9 cellular contexts compared by ENCODE assay signal in genomic region chr7:70040971-70041766, GRCh38.
DNase-seq lines count a peak whose midpoint lies in the region; ATAC-seq and TF ChIP-seq lines count a peak whose summit lies in the region.
"Had no signal": no experiment of that assay in that cellular context is flagged by ENCODE, and none has a peak within 500 bp of the region (broad histone marks: within the 10 kb centered on the region; RNA-seq: fewer than 3 reads in every experiment).

No MANE protein-coding gene starts in this region.

- H3K4me3 ChIP-seq in A673 (ENCODE audit: low read depth, low read length, poor library complexity, severe bottlenecking) = no peak overlapping the region
- H3K4me3 ChIP-seq in kidney epithelial cell (ENCODE audit: low read depth, low read length) = no peak overlapping the region
- H3K4me3 ChIP-seq: pancreas had no signal

- no peaks in the 10 kb centered on the region for H3K79me1 ChIP-seq in H9 (ENCODE audit: insufficient read depth, low read depth, low read length, poor library complexity, severe bottlenecking)

- no peak overlapping the region for H4K8ac ChIP-seq in H9 (replicated peaks; ENCODE audit: insufficient read length, low read depth, low read length)

- no peak overlapping the region for H4K5ac ChIP-seq in H9 (ENCODE audit: insufficient read length, low read depth, low read length)

- H2BK12ac ChIP-seq in H9 (ENCODE audit: insufficient read length, low read depth, low read length) = no peak overlapping the region

- H3K36me3 Mint-ChIP-seq in H9 (ENCODE audit: insufficient read depth in 1 of 3, low read depth in 3 of 3) = no peaks in the 10 kb centered on the region

- TF ChIP-seq CTCF in A673 (conservative IDR thresholded peaks at IDR 0.05; ENCODE audit: low read depth, low read length) (peak; percentile 70), H9 (conservative IDR thresholded peaks at IDR 0.05) (peak; percentile 68), VCaP (conservative IDR thresholded peaks at IDR 0.05) (peak; percentile 83), kidney epithelial cell (IDR thresholded peaks at IDR 0.05; ENCODE audit: insufficient read depth, low read length, poor library complexity, severe bottlenecking) (peak; percentile 33)

- CTCF ChIA-PET in A673 (lab: Charles Lee) = interaction anchor here (0.6 to 2.6 kb wide), 2 partner anchors 110 to 120 kb away, joined by 4 to 31 read pairs; no protein-coding TSS in a partner anchor

- no peak overlapping the region for H3K56ac ChIP-seq in H9 (ENCODE audit: insufficient read length, low read depth, low read length)

- no peak overlapping the region for H3K14ac ChIP-seq in H9 (ENCODE audit: insufficient read depth, low read length)

- no peak overlapping the region for H3K4ac ChIP-seq in H9 (ENCODE audit: low read depth, low read length)

- no peak overlapping the region for H2AK5ac ChIP-seq in H9 (ENCODE audit: insufficient read length, low read length)

- ATAC-seq in GM19035 (IDR thresholded peaks at IDR 0.05; ENCODE audit: unreplicated experiment) = no peak

- no peak overlapping the region for H3K23ac ChIP-seq in H9 (ENCODE audit: insufficient read length, low read depth, low read length)

- H4K20me1 ChIP-seq in H9 (ENCODE audit: control insufficient read depth, insufficient read depth, insufficient read length) = no peaks in the 10 kb centered on the region

- no peaks in the 10 kb centered on the region for H3K79me2 ChIP-seq in H9 (ENCODE audit: insufficient read depth, low read length)

- H3K27ac Mint-ChIP-seq in H9 = no peak overlapping the region

- BruUV-seq in A673 (replicated peaks; lab: Mats Ljungman, UMichigan) = no TSS peak

- peaks cover 9 to 12% of the 10 kb centered on the region in 2 experiments for H3K4me1 Mint-ChIP-seq in H9

- H3K4me2 ChIP-seq in H9 (ENCODE audit: insufficient read depth, insufficient read length, low read length) = no peak overlapping the region

- no peak overlapping the region for H2BK120ac ChIP-seq in H9 (ENCODE audit: low read depth, low read length, poor library complexity, severe bottlenecking)

- no peak overlapping the region for H3K4me3 Mint-ChIP-seq in H9

- no peak overlapping the region for H2BK20ac ChIP-seq in H9 (ENCODE audit: low read depth, low read length, poor library complexity, severe bottlenecking)

- no peak overlapping the region for H2BK15ac ChIP-seq in H9 (ENCODE audit: low read depth, low read length)

- no peaks in the 10 kb centered on the region for H3K36me3 ChIP-seq in A673 (ENCODE audit: insufficient read depth, low read length, poor library complexity, severe bottlenecking)
- no peaks in the 10 kb centered on the region for H3K36me3 ChIP-seq in kidney epithelial cell (ENCODE audit: control insufficient read depth, insufficient read depth, low read length)
- H3K36me3 ChIP-seq: pancreas had no signal

- intact Hi-C loops in A673 (cut with micrococcal nuclease; ENCODE audit: unreplicated experiment) = loop anchor here (5.0 to 10.0 kb wide), 6 partner anchors 56 to 1359 kb away; no protein-coding TSS in a partner anchor

- no peak overlapping the region for H3K18ac ChIP-seq in H9 (ENCODE audit: insufficient read length, low read depth, low read length)

- peaks cover 44% of the 10 kb centered on the region for H3K4me1 ChIP-seq in A673 (ENCODE audit: insufficient read depth, low read length, poor library complexity, severe bottlenecking)
- no peaks in the 10 kb centered on the region for H3K4me1 ChIP-seq in H9 (ENCODE audit: insufficient read depth, low read length)
- H3K4me1 ChIP-seq: pancreas had no signal

- no peaks in the 10 kb centered on the region for H3K27me3 Mint-ChIP-seq in H9 (ENCODE audit: low read depth)

- no peak overlapping the region for H2AFZ ChIP-seq in H9 (ENCODE audit: low read length)

- H3T11ph ChIP-seq in H9 (ENCODE audit: low read length) = no peak overlapping the region

- POLR2A ChIA-PET in A673 (lab: Charles Lee; ENCODE audit: low non-redundant PET) = interaction anchor here (0.5 kb wide), 1 partner anchor 1354 kb away, joined by 13 read pairs; no protein-coding TSS in a partner anchor

- H3K23me2 ChIP-seq in H9 (ENCODE audit: insufficient read length, low read depth, low read length, poor library complexity, severe bottlenecking) = no peaks in the 10 kb centered on the region

- H3K9me3 Mint-ChIP-seq in H9 = no peaks in the 10 kb centered on the region

- no peak overlapping the region for H3K9ac ChIP-seq in H9 (ENCODE audit: extremely low read depth, insufficient read length, low read length)

- H3K27me3 ChIP-seq in A673 (replicated peaks; ENCODE audit: insufficient read depth, low read depth, low read length, poor library complexity) (no peaks in the 10 kb centered on the region), H9 (ENCODE audit: insufficient read depth, low read length) (no peaks in the 10 kb centered on the region), kidney epithelial cell (ENCODE audit: control insufficient read depth, insufficient read depth, low read length) (no peaks in the 10 kb centered on the region)
- H3K27me3 ChIP-seq: pancreas had no signal

- DNase-seq in A673 (ENCODE audit: low spot score) = peak; percentile 68
- no peak for DNase-seq in H9
- no peak for DNase-seq in kidney epithelial cell (ENCODE audit: low read depth)
- no peak for DNase-seq in GOT3 (lab: John Stamatoyannopoulos, UW)
- DNase-seq in iPS-NIHi7 (ENCODE audit: extremely low spot score) = no peak
- no peak for DNase-seq in mesenteric fat pad (ENCODE audit: low spot score)
- DNase-seq: pancreas had no signal

- no peak overlapping the region for H4K91ac ChIP-seq in H9 (ENCODE audit: insufficient read length, low read depth, low read length)

- H3K9me3 ChIP-seq in A673 (ENCODE audit: low read depth, low read length, poor library complexity, severe bottlenecking) (no peaks in the 10 kb centered on the region), H9 (ENCODE audit: control insufficient read depth, low read depth, low read length) (no peaks in the 10 kb centered on the region)
- H3K9me3 ChIP-seq: pancreas had no signal

- H3K27ac ChIP-seq in A673 (ENCODE audit: low read depth, low read length, poor library complexity, severe bottlenecking) (peak overlapping the region; percentile 55), H9 (ENCODE audit: insufficient read length, low read depth, low read length) (no peak overlapping the region), VCaP (no peak overlapping the region)
- H3K27ac ChIP-seq: pancreas had no signal

- H2BK5ac ChIP-seq in H9 (ENCODE audit: insufficient read length, low read length) = no peak overlapping the region

Comparison
In these comparisons a context has a peak if more than half of its experiments do, and no peak if none do; other contexts are left out.
1. CTCF ChIP-seq: peak in every context shown above with its lines; median percentile 83 in VCaP; 70 in A673; 68 in H9; 33 in kidney epithelial cell.